8 cellular contexts compared by ENCODE assay signal in the genomic region with DNA sequence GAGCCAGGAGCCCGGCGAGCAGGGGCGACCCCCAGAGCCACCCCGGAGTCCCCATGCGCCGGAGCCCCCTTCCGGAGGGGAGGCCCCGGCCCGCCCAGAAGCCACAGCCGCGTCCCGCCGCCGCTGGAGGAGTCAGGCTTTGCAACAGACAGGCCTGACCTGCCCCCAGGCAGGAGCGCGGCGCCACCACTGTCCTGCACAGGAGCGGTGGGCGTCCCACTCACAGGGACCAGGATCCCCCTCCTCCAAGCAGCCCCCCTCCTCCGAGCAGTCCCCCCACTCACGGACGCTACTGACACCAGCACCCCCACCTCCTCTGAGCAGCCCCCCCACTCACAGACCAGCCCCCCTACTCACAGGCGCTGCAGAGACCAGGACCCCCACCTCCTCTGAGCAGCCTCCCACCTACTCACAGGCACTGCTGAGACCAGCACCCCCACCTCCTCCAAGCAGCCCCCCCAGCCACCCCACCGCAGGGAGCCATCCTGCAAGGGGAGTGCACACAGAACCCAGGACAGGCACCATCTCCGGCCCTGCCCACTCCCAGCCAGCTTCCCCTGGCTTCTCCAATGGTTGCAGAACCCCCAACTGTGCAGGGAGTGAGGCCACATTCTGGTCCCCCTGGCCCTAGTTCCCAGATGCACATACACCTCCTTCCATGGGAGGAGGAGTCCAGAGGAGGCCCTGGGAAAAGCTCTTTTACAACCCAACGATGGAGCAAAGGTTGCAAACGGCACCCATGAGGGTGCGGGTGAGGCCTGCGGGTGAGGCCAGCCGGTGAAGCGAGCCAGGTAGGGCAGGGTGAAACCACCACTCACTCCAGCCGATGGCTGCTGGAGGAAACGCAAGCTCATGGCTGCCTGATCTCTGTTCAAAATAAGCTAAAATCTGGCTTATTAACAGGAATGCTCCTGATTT.
A peak's percentile ranks its signal among the peaks of the same experiment; 100 is the strongest.
DNase-seq lines count a peak whose midpoint lies in the region; ATAC-seq and TF ChIP-seq lines count a peak whose summit lies in the region.

No MANE protein-coding gene starts in this region.

- peaks cover 12% of the 10 kb centered on the region for H3K36me3 Mint-ChIP-seq in activated T-helper 17 cell treated with anti-CD3 and anti-CD28 coated beads, Interleukin-2, amount 50 U/mL, for 72 hours (ENCODE audit: low read depth)

- peaks cover 28% of the 10 kb centered on the region for H3K4me1 ChIP-seq in right cardiac atrium (ENCODE audit: control insufficient read depth, insufficient read depth, low read length)
- peaks cover 0 to 59% (median 48%) of the 10 kb centered on the region in 4 donors for H3K4me1 ChIP-seq in sigmoid colon

- peaks cover 26% of the 10 kb centered on the region for H3K4me1 Mint-ChIP-seq in activated T-helper 17 cell treated with anti-CD3 and anti-CD28 coated beads, Interleukin-2, amount 50 U/mL, for 72 hours

- TF ChIP-seq POLR2A in sigmoid colon (IDR thresholded peaks at IDR 0.05), result peak in 1 of 2 donors; percentile 69

- peak overlapping the region; percentile 79 for H3K27ac Mint-ChIP-seq in activated T-helper 17 cell treated with anti-CD3 and anti-CD28 coated beads, Interleukin-2, amount 50 U/mL, for 72 hours

- H3K9me3 ChIP-seq in KOPT-K1 (ENCODE audit: insufficient read depth, low read length, poor library complexity, severe bottlenecking) (no peaks in the 10 kb centered on the region), right cardiac atrium (ENCODE audit: control insufficient read depth, low read length) (no peaks in the 10 kb centered on the region), sigmoid colon (no peaks in the 10 kb centered on the region)

- peak overlapping the region; percentile 70 for H3K4me3 Mint-ChIP-seq in activated T-helper 17 cell treated with anti-CD3 and anti-CD28 coated beads, Interleukin-2, amount 50 U/mL, for 72 hours

- WGBS in right cardiac atrium, result 16% methylated on average over 33 of the region's 33 CpGs
- WGBS in sigmoid colon, 2 donors, result 4 to 19% methylated on average over 33 of the region's 33 CpGs

- H3K27ac ChIP-seq in KOPT-K1 (ENCODE audit: low read depth, low read length, poor library complexity, severe bottlenecking), result peak overlapping the region; percentile 84
- peak overlapping the region; percentile 83 for H3K27ac ChIP-seq in right cardiac atrium (ENCODE audit: low read length)
- H3K27ac ChIP-seq in sigmoid colon, result peak overlapping the region; percentile 89 to 93 (median 90)

- H3K9me3 Mint-ChIP-seq in activated T-helper 17 cell treated with anti-CD3 and anti-CD28 coated beads, Interleukin-2, amount 50 U/mL, for 72 hours, result no peaks in the 10 kb centered on the region

- H3K27me3 ChIP-seq in right cardiac atrium (ENCODE audit: control insufficient read depth, insufficient read depth) (no peaks in the 10 kb centered on the region), sigmoid colon (no peaks in the 10 kb centered on the region)

- H3K4me3 ChIP-seq in right cardiac atrium (ENCODE audit: low read length) (peak overlapping the region; percentile 58), sigmoid colon (peak overlapping the region; percentile 66 to 80 (median 76))

- peak; percentile 16 to 21 for DNase-seq in NCI-H524 (lab: John Stamatoyannopoulos, UW)
- no peak for DNase-seq in NCI-H524 treated with DMSO at 0.1 percent for 48 hours (lab: John Stamatoyannopoulos, UW)
- DNase-seq in right cardiac atrium, result peak; percentile 49 to 84 (median 52)
- DNase-seq in sigmoid colon, result no peak
- no peak for DNase-seq in effector CD8-positive, alpha-beta T cell (lab: John Stamatoyannopoulos, UW)
- DNase-seq in GDM1 (lab: John Stamatoyannopoulos, UW), result no peak

- peaks cover 8% of the 10 kb centered on the region; the same call in 1 of the 2 replicates for H3K36me3 ChIP-seq in KOPT-K1 (ENCODE audit: insufficient read depth, low read length)
- no peaks in the 10 kb centered on the region for H3K36me3 ChIP-seq in sigmoid colon

- TF ChIP-seq CTCF in sigmoid colon (IDR thresholded peaks at IDR 0.05), result no peak

- no peaks in the 10 kb centered on the region for H3K27me3 Mint-ChIP-seq in activated T-helper 17 cell treated with anti-CD3 and anti-CD28 coated beads, Interleukin-2, amount 50 U/mL, for 72 hours

- no peak for TF ChIP-seq EP300 in sigmoid colon (IDR thresholded peaks at IDR 0.05)

- ATAC-seq in activated T-helper 17 cell treated with anti-CD3 and anti-CD28 coated beads, Interleukin-2, amount 50 U/mL, for 72 hours (replicated peaks), result peak; percentile 47
- ATAC-seq in right cardiac atrium, result peak; percentile 1 to 13

- intact Hi-C loops in right cardiac atrium (cut with DNase I) (no loop called here), sigmoid colon (cut with DNase I) (no loop called here)

Comparison
In these comparisons a context has a peak if more than half of its experiments do, and no peak if none do; other contexts are left out.
1. DNase-seq: peak in NCI-H524 (2 of 2) and right cardiac atrium (3 of 3); none in NCI-H524 treated with DMSO at 0.1 percent for 48 hours (single experiment), sigmoid colon (single experiment), effector CD8-positive, alpha-beta T cell (single experiment) and GDM1 (single experiment).
2. Peak in every context shown above with its lines, with median percentiles within 50 percentile points of each other: H3K27ac ChIP-seq.